Comparison of ENCODE assay signal across 8 cellular contexts in the genomic region with DNA sequence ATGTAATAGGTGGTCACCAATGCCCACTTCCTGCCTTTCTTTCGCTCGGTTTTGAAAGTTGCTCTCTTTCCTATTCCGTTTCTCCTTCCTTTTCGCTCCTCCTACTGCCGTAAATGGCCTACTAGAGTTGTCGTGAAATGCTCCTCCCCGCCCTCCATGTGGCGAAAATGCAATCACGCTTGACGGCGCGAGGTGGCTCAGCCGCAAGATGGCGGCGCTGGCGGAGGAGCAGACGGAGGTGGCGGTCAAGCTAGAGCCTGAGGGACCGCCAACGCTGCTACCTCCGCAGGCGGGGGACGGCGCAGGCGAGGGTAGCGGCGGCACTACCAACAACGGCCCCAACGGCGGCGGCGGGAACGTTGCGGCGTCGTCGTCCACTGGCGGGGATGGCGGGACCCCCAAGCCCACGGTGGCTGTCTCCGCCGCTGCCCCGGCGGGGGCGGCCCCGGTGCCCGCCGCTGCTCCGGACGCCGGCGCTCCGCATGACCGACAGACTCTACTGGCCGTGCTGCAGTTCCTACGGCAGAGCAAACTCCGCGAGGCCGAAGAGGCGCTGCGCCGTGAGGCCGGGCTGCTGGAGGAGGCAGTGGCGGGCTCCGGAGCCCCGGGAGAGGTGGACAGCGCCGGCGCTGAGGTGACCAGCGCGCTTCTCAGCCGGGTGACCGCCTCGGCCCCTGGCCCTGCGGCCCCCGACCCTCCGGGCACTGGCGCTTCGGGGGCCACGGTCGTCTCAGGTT. TPM values are rescaled to one million over a fixed set of nuclear protein-coding genes. Genes with fewer than 3 reads are reported as not detected.
DNase-seq lines count a peak whose midpoint lies in the region; ATAC-seq and TF ChIP-seq lines count a peak whose summit lies in the region.

A gene (plus strand): TSS at position 195 of the 737 bp plus-strand sequence. CDS start 14 bp downstream, at position 209.

- no peak for TF ChIP-seq CTCF in LNCaP clone FGC (IDR thresholded peaks at IDR 0.05; ENCODE audit: control insufficient read depth, extremely low read depth, insufficient read depth)

- H3K27me3 Mint-ChIP-seq in naive B cell: no peaks in the 10 kb centered on the region

- no peaks in the 10 kb centered on the region for H3K36me3 Mint-ChIP-seq in naive B cell
- H3K36me3 Mint-ChIP-seq in stimulated activated effector memory CD8-positive, alpha-beta T cell treated with anti-CD3 and anti-CD28 coated beads, Interleukin-12 subunit alpha, Interleukin-12 subunit beta, amount 100 ng/mL, for 72 hours: peaks cover 11% of the 10 kb centered on the region

- H3K9me3 Mint-ChIP-seq in naive B cell: no peaks in the 10 kb centered on the region
- no peaks in the 10 kb centered on the region for H3K9me3 Mint-ChIP-seq in stimulated activated effector memory CD8-positive, alpha-beta T cell treated with anti-CD3 and anti-CD28 coated beads, Interleukin-12 subunit alpha, Interleukin-12 subunit beta, amount 100 ng/mL, for 72 hours

- DNase-seq in EL: peak; percentile 96
- peak; percentile 96 for DNase-seq in H4 (ENCODE audit: low spot score)
- peak; percentile 90 for DNase-seq in LNCaP clone FGC (ENCODE audit: low read depth)
- peak; percentile 94 for DNase-seq in RPMI8226
- peak; percentile 73 to 82 for DNase-seq in activated T-helper 1 cell treated with anti-CD3 and anti-CD28 coated beads, Interleukin-2, amount 50 U/mL, for 16 hours (ENCODE audit: low read depth in 1 of 2, low spot score in 1 of 2)
- peak; percentile 94 for DNase-seq in fibroblast of gingiva (ENCODE audit: low read depth)
- peak; percentile 90 for DNase-seq in naive B cell
- peak; percentile 83 to 94 for DNase-seq in stimulated activated effector memory CD8-positive, alpha-beta T cell treated with anti-CD3 and anti-CD28 coated beads, Interleukin-12 subunit alpha, Interleukin-12 subunit beta, amount 100 ng/mL, for 72 hours (ENCODE audit: low spot score in 2 of 2)

- ATAC-seq in naive B cell (ENCODE audit: low read depth in 2 of 2): peak; percentile 56 to 62
- ATAC-seq in stimulated activated effector memory CD8-positive, alpha-beta T cell treated with anti-CD3 and anti-CD28 coated beads, Interleukin-12 subunit alpha, Interleukin-12 subunit beta, amount 100 ng/mL, for 72 hours: peak; percentile 75

- H3K27ac Mint-ChIP-seq in naive B cell: peak within 1 kb of the TSS; percentile 72 to 97 (median 94)
- H3K27ac Mint-ChIP-seq in stimulated activated effector memory CD8-positive, alpha-beta T cell treated with anti-CD3 and anti-CD28 coated beads, Interleukin-12 subunit alpha, Interleukin-12 subunit beta, amount 100 ng/mL, for 72 hours: peak within 1 kb of the TSS; percentile 87

- H3K4me3 Mint-ChIP-seq in naive B cell: peak within 1 kb of the TSS; percentile 84 to 99 (median 95)
- H3K4me3 Mint-ChIP-seq in stimulated activated effector memory CD8-positive, alpha-beta T cell treated with anti-CD3 and anti-CD28 coated beads, Interleukin-12 subunit alpha, Interleukin-12 subunit beta, amount 100 ng/mL, for 72 hours: peak within 1 kb of the TSS; percentile 76

- peaks cover 8 to 20% (median 10%) of the 10 kb centered on the region in 3 donors for H3K4me1 Mint-ChIP-seq in naive B cell
- peaks cover 5% of the 10 kb centered on the region for H3K4me1 Mint-ChIP-seq in stimulated activated effector memory CD8-positive, alpha-beta T cell treated with anti-CD3 and anti-CD28 coated beads, Interleukin-12 subunit alpha, Interleukin-12 subunit beta, amount 100 ng/mL, for 72 hours

- peak within 1 kb of the TSS; percentile 87 for H3K4me3 ChIP-seq in LNCaP clone FGC (ENCODE audit: low read depth, low read length)

RNA-seq across cellular contexts. Expression of the gene that starts here (rescaled TPM):
- 6.4 and 6.9 TPM in 2 replicates for total RNA-seq in H4 (2014; rRNA removed; shearing (Covaris generic))
- polyA plus RNA-seq in naive B cell (ENCODE audit: low read depth in 6 of 6): 1 to 10 TPM; 3.4 to 5.3 (median 4.2) TPM

Comparison
In these comparisons a context has a peak if more than half of its experiments do, and no peak if none do; other contexts are left out.
1. Peak in every context shown above with its lines: DNase-seq, ATAC-seq and H3K4me3 ChIP-seq.